Comparison of ENCODE assay signal across 16 cellular contexts in genomic region chr5:93336330-93337110, GRCh38.
"Had no signal": no experiment of that assay in that cellular context is flagged by ENCODE, and none has a peak within 500 bp of the region (broad histone marks: within the 10 kb centered on the region; RNA-seq: fewer than 3 reads in every experiment).

No MANE protein-coding gene starts in this region.

- H3K4me2 ChIP-seq: hepatocyte had no signal

- H3K4me3 ChIP-seq: esophagus muscularis mucosa, gastroesophageal sphincter, hepatocyte, lower lobe of right lung, stomach had no signal

- ATAC-seq: activated T-cell treated with anti-CD3 and anti-CD28 coated beads, Interleukin-2, amount 50 U/mL, for 4 hours; gastroesophageal sphincter; lower lobe of right lung had no signal

- H3K4me1 ChIP-seq: esophagus muscularis mucosa, gastroesophageal sphincter, lower lobe of right lung, parathyroid adenoma, stomach had no signal

- H3K9me3 ChIP-seq: esophagus muscularis mucosa, lower lobe of right lung, stomach had no signal

- DNase-seq: activated CD4-positive, alpha-beta memory T cell treated with anti-CD3 and anti-CD28 coated beads for 36 hours; activated effector memory CD4-positive, alpha-beta T cell treated with anti-CD3 and anti-CD28 coated beads, Interleukin-2, amount 50 U/mL, for 16 hours; activated T-cell treated with anti-CD3 and anti-CD28 coated beads, Interleukin-2, amount 50 U/mL, for 4 hours; amygdala; lower lobe of right lung; midbrain; naive B cell; retina; stimulated activated CD4-positive, alpha-beta T cell treated with anti-CD3 and anti-CD28 coated beads, Interleukin-4, amount 100 ng/mL, for 4 hours; stomach; T-helper 9 cell had no signal

- H3K27me3 ChIP-seq: esophagus muscularis mucosa, gastroesophageal sphincter, hepatocyte, stomach had no signal

- H2AFZ ChIP-seq: hepatocyte, parathyroid adenoma had no signal

- H3K36me3 ChIP-seq: esophagus muscularis mucosa, gastroesophageal sphincter, lower lobe of right lung, stomach had no signal

- H3K9ac ChIP-seq: parathyroid adenoma had no signal

- H3K27ac ChIP-seq: esophagus muscularis mucosa, gastroesophageal sphincter, hepatocyte, lower lobe of right lung, parathyroid adenoma, stomach, VCaP had no signal
